28 cellular contexts compared by ENCODE assay signal in genomic region chr11:37006563-37006962, GRCh38.
"Had no signal": no experiment of that assay in that cellular context is flagged by ENCODE, and none has a peak within 500 bp of the region (broad histone marks: within the 10 kb centered on the region; RNA-seq: fewer than 3 reads in every experiment).

No MANE protein-coding gene starts in this region.

- H3K9me3 ChIP-seq: colonic mucosa, esophagus muscularis mucosa, esophagus squamous epithelium, gastrocnemius medialis, gastroesophageal sphincter had no signal

- ATAC-seq: effector memory CD8-positive, alpha-beta T cell; esophagus mucosa; foreskin keratinocyte; gastrocnemius medialis; gastroesophageal sphincter; heart left ventricle; heart right ventricle had no signal

- H3K27ac ChIP-seq: colonic mucosa, coronary artery, dorsolateral prefrontal cortex, epithelial cell of prostate, esophagus muscularis mucosa, esophagus squamous epithelium, foreskin keratinocyte, gastrocnemius medialis, gastroesophageal sphincter, heart left ventricle, heart right ventricle had no signal

- H3K27me3 ChIP-seq: colonic mucosa, dorsolateral prefrontal cortex, esophagus muscularis mucosa, esophagus squamous epithelium, foreskin keratinocyte, gastrocnemius medialis, gastroesophageal sphincter, heart left ventricle had no signal

- H3K4me3 ChIP-seq: colonic mucosa, coronary artery, dorsolateral prefrontal cortex, esophagus muscularis mucosa, esophagus squamous epithelium, gastrocnemius medialis, gastroesophageal sphincter, heart left ventricle, heart right ventricle had no signal

- H3K9me3 Mint-ChIP-seq: dendritic cell treated with granulocyte-macrophage colony-stimulating factor and Interleukin-4, amounts not matched to agents 40 ng/mL and 50 ng/mL, for 4 days had no signal

- FAIRE-seq: colon, endometrium, endothelial cell of umbilical vein, frontal cortex had no signal

- DNase-seq: colonic mucosa; cortex of kidney; dermis blood vessel endothelial cell; dorsolateral prefrontal cortex; effector CD4-positive, alpha-beta T cell; effector CD8-positive, alpha-beta T cell; effector memory CD4-positive, alpha-beta T cell; effector memory CD8-positive, alpha-beta T cell; erythroblast; esophagus squamous epithelium; foreskin fibroblast; foreskin keratinocyte; foreskin melanocyte; gastrocnemius medialis; glutamatergic neuron; head of caudate nucleus; heart left ventricle; heart right ventricle had no signal

- H3K27ac Mint-ChIP-seq: dendritic cell treated with granulocyte-macrophage colony-stimulating factor and Interleukin-4, amounts not matched to agents 40 ng/mL and 50 ng/mL, for 4 days; effector memory CD8-positive, alpha-beta T cell had no signal

- H3K36me3 ChIP-seq: colonic mucosa, esophagus muscularis mucosa, esophagus squamous epithelium, gastrocnemius medialis, gastroesophageal sphincter, heart left ventricle, heart right ventricle had no signal

- H3K4me1 ChIP-seq: colonic mucosa, esophagus muscularis mucosa, esophagus squamous epithelium, foreskin keratinocyte, gastrocnemius medialis, gastroesophageal sphincter, heart left ventricle, heart right ventricle had no signal

- H3K4me3 Mint-ChIP-seq: dendritic cell treated with granulocyte-macrophage colony-stimulating factor and Interleukin-4, amounts not matched to agents 40 ng/mL and 50 ng/mL, for 4 days; effector memory CD8-positive, alpha-beta T cell had no signal

- H3K27me3 Mint-ChIP-seq: dendritic cell treated with granulocyte-macrophage colony-stimulating factor and Interleukin-4, amounts not matched to agents 40 ng/mL and 50 ng/mL, for 4 days; effector memory CD8-positive, alpha-beta T cell had no signal
